Comparison of ENCODE assay signal across 1 cellular context in the genomic region with DNA sequence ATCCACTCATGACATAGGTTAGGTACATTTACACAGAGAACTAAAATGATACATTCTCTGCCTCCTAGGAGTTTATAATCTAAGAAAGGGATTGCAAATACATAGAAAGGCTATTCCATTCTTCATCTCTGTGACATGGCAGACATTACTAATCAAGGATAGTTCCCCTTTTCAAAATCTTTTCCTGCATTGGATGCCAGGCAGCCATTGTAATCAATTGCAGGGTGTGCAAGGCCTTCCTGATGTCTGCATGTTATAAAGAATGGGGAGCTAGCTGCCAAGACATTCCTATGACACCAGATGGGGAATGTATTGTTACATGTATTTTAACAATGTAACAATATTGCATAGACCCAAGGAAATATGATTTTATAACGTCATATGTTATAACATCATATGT.
TF ChIP-seq lines count a peak whose summit lies in the region.

No MANE protein-coding gene starts in this region.

TF ChIP-seq in IMR-90, 13 proteins besides CTCF, POLR2A, EP300 and RAD21:
- TF ChIP-seq NFE2L2 (IDR thresholded peaks at IDR 0.05; ENCODE audit: low read depth, low read length) (no peak), BHLHE40 (IDR thresholded peaks at IDR 0.05; ENCODE audit: low read depth, low read length) (no peak), RCOR1 (IDR thresholded peaks at IDR 0.05; ENCODE audit: insufficient replicate concordance, low read length) (no peak), RFX5 (IDR thresholded peaks at IDR 0.05; ENCODE audit: low read depth, low read length) (no peak), MAFK (IDR thresholded peaks at IDR 0.05; ENCODE audit: low read depth, low read length) (no peak)
TF ChIP-seq in IMR-90: peak in this region for 0.
